In genomic region chr1:204936765-204937164, GRCh38 we compare ENCODE assay signal across 27 cellular contexts.
"Had no signal": no experiment of that assay in that cellular context is flagged by ENCODE, and none has a peak within 500 bp of the region (broad histone marks: within the 10 kb centered on the region; RNA-seq: fewer than 3 reads in every experiment).

No MANE protein-coding gene starts in this region.

- FAIRE-seq: colon, endometrium, endothelial cell of umbilical vein, frontal cortex had no signal

- DNase-seq: colonic mucosa; cortex of kidney; dermis blood vessel endothelial cell; dorsolateral prefrontal cortex; effector CD4-positive, alpha-beta T cell; effector CD8-positive, alpha-beta T cell; effector memory CD4-positive, alpha-beta T cell; effector memory CD8-positive, alpha-beta T cell; erythroblast; esophagus squamous epithelium; foreskin fibroblast; foreskin keratinocyte; foreskin melanocyte; gastrocnemius medialis; heart left ventricle; heart right ventricle had no signal

- ATAC-seq: effector memory CD8-positive, alpha-beta T cell; esophagus mucosa; foreskin keratinocyte; gastrocnemius medialis; gastroesophageal sphincter; heart left ventricle; heart right ventricle had no signal

- H3K4me1 ChIP-seq: colonic mucosa, gastrocnemius medialis had no signal

- H3K36me3 ChIP-seq: colonic mucosa, esophagus squamous epithelium, gastrocnemius medialis, heart left ventricle, heart right ventricle had no signal

- H3K27ac ChIP-seq: colonic mucosa, coronary artery, epithelial cell of prostate, esophagus muscularis mucosa, esophagus squamous epithelium, foreskin keratinocyte, gastrocnemius medialis, gastroesophageal sphincter, heart left ventricle, heart right ventricle had no signal

- H3K9me3 Mint-ChIP-seq: dendritic cell treated with granulocyte-macrophage colony-stimulating factor and Interleukin-4, amounts not matched to agents 40 ng/mL and 50 ng/mL, for 4 days; effector memory CD8-positive, alpha-beta T cell; endodermal cell had no signal

- H3K4me3 ChIP-seq: colonic mucosa, coronary artery, dorsolateral prefrontal cortex, esophagus muscularis mucosa, esophagus squamous epithelium, gastrocnemius medialis, gastroesophageal sphincter, heart left ventricle, heart right ventricle had no signal

- H3K4me3 Mint-ChIP-seq: dendritic cell treated with granulocyte-macrophage colony-stimulating factor and Interleukin-4, amounts not matched to agents 40 ng/mL and 50 ng/mL, for 4 days; effector memory CD8-positive, alpha-beta T cell; endodermal cell had no signal

- H3K27me3 ChIP-seq: colonic mucosa, dorsolateral prefrontal cortex, esophagus muscularis mucosa, esophagus squamous epithelium, gastroesophageal sphincter had no signal

- H3K9me3 ChIP-seq: colonic mucosa, esophagus muscularis mucosa, esophagus squamous epithelium, gastrocnemius medialis, gastroesophageal sphincter, heart left ventricle, heart right ventricle had no signal

- H3K27ac Mint-ChIP-seq: dendritic cell treated with granulocyte-macrophage colony-stimulating factor and Interleukin-4, amounts not matched to agents 40 ng/mL and 50 ng/mL, for 4 days; effector memory CD8-positive, alpha-beta T cell; endodermal cell had no signal
